1 cellular context compared by ENCODE assay signal in genomic region chr7:55050286-55050685, GRCh38.
TF ChIP-seq lines count a peak whose summit lies in the region.

No MANE protein-coding gene starts in this region.

TF ChIP-seq in K562, 482 proteins besides CTCF, POLR2A, EP300 and RAD21 (continued from another document):
- TF ChIP-seq, protein P1, sequence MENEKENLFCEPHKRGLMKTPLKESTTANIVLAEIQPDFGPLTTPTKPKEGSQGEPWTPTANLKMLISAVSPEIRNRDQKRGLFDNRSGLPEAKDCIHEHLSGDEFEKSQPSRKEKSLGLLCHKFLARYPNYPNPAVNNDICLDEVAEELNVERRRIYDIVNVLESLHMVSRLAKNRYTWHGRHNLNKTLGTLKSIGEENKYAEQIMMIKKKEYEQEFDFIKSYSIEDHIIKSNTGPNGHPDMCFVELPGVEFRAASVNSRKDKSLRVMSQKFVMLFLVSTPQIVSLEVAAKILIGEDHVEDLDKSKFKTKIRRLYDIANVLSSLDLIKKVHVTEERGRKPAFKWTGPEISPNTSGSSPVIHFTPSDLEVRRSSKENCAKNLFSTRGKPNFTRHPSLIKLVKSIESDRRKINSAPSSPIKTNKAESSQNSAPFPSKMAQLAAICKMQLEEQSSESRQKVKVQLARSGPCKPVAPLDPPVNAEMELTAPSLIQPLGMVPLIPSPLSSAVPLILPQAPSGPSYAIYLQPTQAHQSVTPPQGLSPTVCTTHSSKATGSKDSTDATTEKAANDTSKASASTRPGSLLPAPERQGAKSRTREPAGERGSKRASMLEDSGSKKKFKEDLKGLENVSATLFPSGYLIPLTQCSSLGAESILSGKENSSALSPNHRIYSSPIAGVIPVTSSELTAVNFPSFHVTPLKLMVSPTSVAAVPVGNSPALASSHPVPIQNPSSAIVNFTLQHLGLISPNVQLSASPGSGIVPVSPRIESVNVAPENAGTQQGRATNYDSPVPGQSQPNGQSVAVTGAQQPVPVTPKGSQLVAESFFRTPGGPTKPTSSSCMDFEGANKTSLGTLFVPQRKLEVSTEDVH (IDR thresholded peaks at IDR 0.05; ENCODE audit: low read depth, partially characterized antibody), result no peak
- TF ChIP-seq TGIF2 (CRISPR knock-in tag; IDR thresholded peaks at IDR 0.05), result no peak
- no peak for TF ChIP-seq PHF8 (IDR thresholded peaks at IDR 0.05; ENCODE audit: borderline replicate concordance, low read length)
- no peak for TF ChIP-seq HMG20B (CRISPR knock-in tag; IDR thresholded peaks at IDR 0.05)
- no peak for TF ChIP-seq BRD4 (IDR thresholded peaks at IDR 0.05)
- TF ChIP-seq NR2F6 (CRISPR knock-in tag; IDR thresholded peaks at IDR 0.05), result no peak
- TF ChIP-seq COPS2 (conservative IDR thresholded peaks at IDR 0.05), result no peak
- TF ChIP-seq PRDM10 (IDR thresholded peaks at IDR 0.05; ENCODE audit: partially characterized antibody), result no peak
- no peak for TF ChIP-seq KLF10 (CRISPR knock-in tag; IDR thresholded peaks at IDR 0.05)
- no peak for TF ChIP-seq CBX8 (IDR thresholded peaks at IDR 0.05; ENCODE audit: borderline replicate concordance, extremely low read depth, low read depth, low read length, poor library complexity, severe bottlenecking)
- no peak for TF ChIP-seq CEBPZ (IDR thresholded peaks at IDR 0.05; ENCODE audit: borderline replicate concordance, low read depth, low read length)
- TF ChIP-seq MTA1 (IDR thresholded peaks at IDR 0.05; ENCODE audit: borderline replicate concordance), result no peak
